ENCODE assay signal across 2 cellular contexts in the genomic region with DNA sequence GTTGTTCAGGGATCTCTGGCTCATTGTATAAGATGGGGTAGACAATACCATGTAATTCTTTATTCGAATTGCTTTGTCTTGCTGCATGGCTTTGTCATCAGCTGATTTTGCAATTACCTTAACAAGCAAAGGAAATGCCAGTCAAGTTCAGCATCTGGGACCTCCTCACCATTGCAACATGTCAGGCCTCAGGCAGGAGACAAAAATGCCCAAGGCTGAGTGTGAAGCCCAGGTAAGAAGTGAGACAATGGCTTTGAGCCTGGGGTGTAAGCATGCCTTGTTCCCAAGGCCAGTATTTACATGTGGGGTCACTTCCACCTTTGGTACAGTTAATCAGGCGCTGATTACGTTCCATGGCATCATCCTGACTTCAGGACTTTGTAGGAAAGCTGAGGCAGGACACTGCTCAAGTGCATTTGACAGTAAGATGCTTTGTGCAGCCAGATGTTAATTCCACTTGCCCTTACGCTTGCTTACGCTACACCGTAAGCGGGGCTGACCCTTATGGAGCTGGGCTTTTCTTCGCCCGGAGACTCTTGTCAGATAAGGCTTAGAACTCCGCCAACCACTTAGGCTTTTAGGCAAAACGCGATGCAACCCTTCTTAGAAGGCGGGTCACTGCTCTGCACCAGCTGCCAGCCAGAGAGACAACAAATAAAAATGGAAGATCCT.
TF ChIP-seq lines count a peak whose summit lies in the region.

No MANE protein-coding gene starts in this region.

TF ChIP-seq in HCT116, 20 proteins besides CTCF, POLR2A, EP300 and RAD21:
- TF ChIP-seq, protein P1, sequence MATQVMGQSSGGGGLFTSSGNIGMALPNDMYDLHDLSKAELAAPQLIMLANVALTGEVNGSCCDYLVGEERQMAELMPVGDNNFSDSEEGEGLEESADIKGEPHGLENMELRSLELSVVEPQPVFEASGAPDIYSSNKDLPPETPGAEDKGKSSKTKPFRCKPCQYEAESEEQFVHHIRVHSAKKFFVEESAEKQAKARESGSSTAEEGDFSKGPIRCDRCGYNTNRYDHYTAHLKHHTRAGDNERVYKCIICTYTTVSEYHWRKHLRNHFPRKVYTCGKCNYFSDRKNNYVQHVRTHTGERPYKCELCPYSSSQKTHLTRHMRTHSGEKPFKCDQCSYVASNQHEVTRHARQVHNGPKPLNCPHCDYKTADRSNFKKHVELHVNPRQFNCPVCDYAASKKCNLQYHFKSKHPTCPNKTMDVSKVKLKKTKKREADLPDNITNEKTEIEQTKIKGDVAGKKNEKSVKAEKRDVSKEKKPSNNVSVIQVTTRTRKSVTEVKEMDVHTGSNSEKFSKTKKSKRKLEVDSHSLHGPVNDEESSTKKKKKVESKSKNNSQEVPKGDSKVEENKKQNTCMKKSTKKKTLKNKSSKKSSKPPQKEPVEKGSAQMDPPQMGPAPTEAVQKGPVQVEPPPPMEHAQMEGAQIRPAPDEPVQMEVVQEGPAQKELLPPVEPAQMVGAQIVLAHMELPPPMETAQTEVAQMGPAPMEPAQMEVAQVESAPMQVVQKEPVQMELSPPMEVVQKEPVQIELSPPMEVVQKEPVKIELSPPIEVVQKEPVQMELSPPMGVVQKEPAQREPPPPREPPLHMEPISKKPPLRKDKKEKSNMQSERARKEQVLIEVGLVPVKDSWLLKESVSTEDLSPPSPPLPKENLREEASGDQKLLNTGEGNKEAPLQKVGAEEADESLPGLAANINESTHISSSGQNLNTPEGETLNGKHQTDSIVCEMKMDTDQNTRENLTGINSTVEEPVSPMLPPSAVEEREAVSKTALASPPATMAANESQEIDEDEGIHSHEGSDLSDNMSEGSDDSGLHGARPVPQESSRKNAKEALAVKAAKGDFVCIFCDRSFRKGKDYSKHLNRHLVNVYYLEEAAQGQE (IDR thresholded peaks at IDR 0.05; ENCODE audit: low read depth), result no peak
- TF ChIP-seq SP1 (IDR thresholded peaks at IDR 0.05; ENCODE audit: low read depth) (no peak), TCF7L2 (IDR thresholded peaks at IDR 0.05; ENCODE audit: borderline replicate concordance, extremely low read depth, insufficient read depth, insufficient read length) (no peak), YY1 (IDR thresholded peaks at IDR 0.05; ENCODE audit: extremely low read depth, insufficient replicate concordance, low read depth, low read length) (no peak), ELF1 (IDR thresholded peaks at IDR 0.05; ENCODE audit: borderline replicate concordance, low read depth) (no peak), EZH2 (IDR thresholded peaks at IDR 0.05) (no peak), FOSL1 (IDR thresholded peaks at IDR 0.05; ENCODE audit: low read depth) (no peak)
TF ChIP-seq in HCT116: peak in this region for 0.

TF ChIP-seq in liver, 16 proteins besides CTCF, POLR2A, EP300 and RAD21 (continued from another document):
- TF ChIP-seq, protein P2, sequence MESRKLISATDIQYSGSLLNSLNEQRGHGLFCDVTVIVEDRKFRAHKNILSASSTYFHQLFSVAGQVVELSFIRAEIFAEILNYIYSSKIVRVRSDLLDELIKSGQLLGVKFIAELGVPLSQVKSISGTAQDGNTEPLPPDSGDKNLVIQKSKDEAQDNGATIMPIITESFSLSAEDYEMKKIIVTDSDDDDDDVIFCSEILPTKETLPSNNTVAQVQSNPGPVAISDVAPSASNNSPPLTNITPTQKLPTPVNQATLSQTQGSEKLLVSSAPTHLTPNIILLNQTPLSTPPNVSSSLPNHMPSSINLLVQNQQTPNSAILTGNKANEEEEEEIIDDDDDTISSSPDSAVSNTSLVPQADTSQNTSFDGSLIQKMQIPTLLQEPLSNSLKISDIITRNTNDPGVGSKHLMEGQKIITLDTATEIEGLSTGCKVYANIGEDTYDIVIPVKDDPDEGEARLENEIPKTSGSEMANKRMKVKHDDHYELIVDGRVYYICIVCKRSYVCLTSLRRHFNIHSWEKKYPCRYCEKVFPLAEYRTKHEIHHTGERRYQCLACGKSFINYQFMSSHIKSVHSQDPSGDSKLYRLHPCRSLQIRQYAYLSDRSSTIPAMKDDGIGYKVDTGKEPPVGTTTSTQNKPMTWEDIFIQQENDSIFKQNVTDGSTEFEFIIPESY (IDR thresholded peaks at IDR 0.05), result no peak
- TF ChIP-seq FOXA1 (IDR thresholded peaks at IDR 0.05) (no peak), HNF4G (IDR thresholded peaks at IDR 0.05) (no peak), GABPA (IDR thresholded peaks at IDR 0.05 in 1 of 2, conservative IDR thresholded peaks at IDR 0.05 in 1 of 2) (no peak), FOXA2 (IDR thresholded peaks at IDR 0.05) (no peak)
- TF ChIP-seq, protein P3, sequence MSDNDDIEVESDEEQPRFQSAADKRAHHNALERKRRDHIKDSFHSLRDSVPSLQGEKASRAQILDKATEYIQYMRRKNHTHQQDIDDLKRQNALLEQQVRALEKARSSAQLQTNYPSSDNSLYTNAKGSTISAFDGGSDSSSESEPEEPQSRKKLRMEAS (IDR thresholded peaks at IDR 0.05), result no peak
